16 cellular contexts compared by ENCODE assay signal in genomic region chr21:38228115-38228514, GRCh38. TPM values are rescaled to one million over a fixed set of nuclear protein-coding genes. Genes with fewer than 3 reads are reported as not detected.
DNase-seq lines count a peak whose midpoint lies in the region; ATAC-seq, FAIRE-seq and TF ChIP-seq lines count a peak whose summit lies in the region.
"Had no signal": no experiment of that assay in that cellular context is flagged by ENCODE, and none has a peak within 500 bp of the region (broad histone marks: within the 10 kb centered on the region; RNA-seq: fewer than 3 reads in every experiment).

No MANE protein-coding gene starts in this region.

- H3K4me1 ChIP-seq in lung (ENCODE audit: control insufficient read depth in 2 of 2, insufficient read depth in 2 of 2, low read length in 2 of 2) = peaks cover 0 to 1% of the 10 kb centered on the region in 2 donors
- H3K4me1 ChIP-seq in vagina = no peaks in the 10 kb centered on the region
- no peaks in the 10 kb centered on the region for H3K4me1 ChIP-seq in small intestine (ENCODE audit: control insufficient read depth in 2 of 2, insufficient read depth in 1 of 2, low read depth in 1 of 2, low read length in 1 of 2)
- H3K4me1 ChIP-seq: adrenal gland, gastroesophageal sphincter had no signal

- no peak overlapping the region for H3K27ac Mint-ChIP-seq in CD4-positive, alpha-beta T cell
- H3K27ac Mint-ChIP-seq: activated CD8-positive, alpha-beta T cell treated with anti-CD3 and anti-CD28 coated beads, Interleukin-2, amount 10 ng/mL, durations not matched to agents 7 days and 5 days had no signal

- CTCF ChIA-PET in CD4-positive, alpha-beta T cell (lab: Charles Lee) = no interaction called here

- POLR2A ChIA-PET in CD4-positive, alpha-beta T cell (lab: Charles Lee) = no interaction called here

- intact Hi-C loops in CD4-positive, alpha-beta T cell (cut with DNase I, micrococcal nuclease) = no loop called here
- intact Hi-C loops in vagina (cut with DNase I) = no loop called here

- 53 to 76% methylated on average over 6 of the region's 6 CpGs for WGBS in lung, 2 donors
- WGBS in small intestine, 3 donors = 35 to 60% (median 37%) methylated on average over 6 of the region's 6 CpGs

- TF ChIP-seq CTCF in epithelial cell of esophagus (IDR thresholded peaks at IDR 0.05; ENCODE audit: insufficient read depth, low read depth, low read length, missing control alignments) (no peak), lung (IDR thresholded peaks at IDR 0.05; ENCODE audit: control extremely low read depth, extremely low read depth) (no peak), vagina (IDR thresholded peaks at IDR 0.05) (no peak)
- no peak for TF ChIP-seq CTCF in CD4-positive, alpha-beta T cell (IDR thresholded peaks at IDR 0.05)

- H3K4me1 Mint-ChIP-seq in CD4-positive, alpha-beta T cell (ENCODE audit: low read depth) = no peaks in the 10 kb centered on the region

- no peak overlapping the region for H3K4me3 ChIP-seq in epithelial cell of esophagus (ENCODE audit: low read length)
- H3K4me3 ChIP-seq in lung = no peak overlapping the region
- H3K4me3 ChIP-seq in vagina = no peak overlapping the region
- H3K4me3 ChIP-seq in small intestine (ENCODE audit: low read depth in 1 of 2, low read length in 2 of 2) = no peak overlapping the region
- H3K4me3 ChIP-seq: adrenal gland, gastroesophageal sphincter, SK-N-MC had no signal

- FAIRE-seq in GM12892 (lab: Jason Lieb, UNC) (no peak), small intestine (lab: Jason Lieb, UNC) (no peak)

- H3K36me3 Mint-ChIP-seq in CD4-positive, alpha-beta T cell (ENCODE audit: low read depth) = peaks cover 6% of the 10 kb centered on the region

- H3K27ac ChIP-seq in lung (ENCODE audit: low read depth in 1 of 2, low read length in 1 of 2) (peak overlapping the region in 1 of 2 donors; percentile 45), vagina (no peak overlapping the region), small intestine (ENCODE audit: low read depth in 1 of 2, low read length in 1 of 2) (no peak overlapping the region)
- H3K27ac ChIP-seq in CD4-positive, alpha-beta T cell (ENCODE audit: low read depth, low read length) = no peak overlapping the region
- H3K27ac ChIP-seq: adrenal gland, gastroesophageal sphincter, SK-N-MC had no signal

- H3K9me3 Mint-ChIP-seq in CD4-positive, alpha-beta T cell = peaks cover 18% of the 10 kb centered on the region

- H3K36me3 ChIP-seq in lung (ENCODE audit: control insufficient read depth in 2 of 2, insufficient read depth in 2 of 2, low read length in 2 of 2) = no peaks in the 10 kb centered on the region
- H3K36me3 ChIP-seq in vagina = no peaks in the 10 kb centered on the region
- no peaks in the 10 kb centered on the region for H3K36me3 ChIP-seq in small intestine (ENCODE audit: control insufficient read depth in 2 of 2, insufficient read depth in 2 of 2, low read length in 2 of 2)
- H3K36me3 ChIP-seq: adrenal gland, gastroesophageal sphincter had no signal

- H3K27me3 ChIP-seq in lung (ENCODE audit: control insufficient read depth, insufficient read depth) (no peaks in the 10 kb centered on the region), vagina (no peaks in the 10 kb centered on the region), small intestine (ENCODE audit: control insufficient read depth in 2 of 2, insufficient read depth in 2 of 2, low read length in 2 of 2) (no peaks in the 10 kb centered on the region)
- H3K27me3 ChIP-seq in CD4-positive, alpha-beta T cell (ENCODE audit: control insufficient read depth, insufficient read depth, low read length) = no peaks in the 10 kb centered on the region
- H3K27me3 ChIP-seq: adrenal gland, gastroesophageal sphincter had no signal

- no peak for ATAC-seq in lung (ENCODE audit: insufficient read depth, low FRiP score)
- ATAC-seq in CD4-positive, alpha-beta T cell (ENCODE audit: poor library complexity) = no peak
- ATAC-seq: activated CD8-positive, alpha-beta T cell treated with anti-CD3 and anti-CD28 coated beads, Interleukin-2, amount 10 ng/mL, durations not matched to agents 7 days and 5 days; gastroesophageal sphincter had no signal

- DNase-seq in COLO668 (lab: John Stamatoyannopoulos, UW; ENCODE audit: unreplicated experiment) = peak; percentile 38
- peak; percentile 84 for DNase-seq in NCI-H2029 (lab: John Stamatoyannopoulos, UW)
- peak; percentile 81 for DNase-seq in epithelial cell of esophagus (ENCODE audit: low read depth)
- peak; percentile 43 for DNase-seq in lung (ENCODE audit: low spot score)
- DNase-seq in GM12892 (ENCODE audit: insufficient read length) = no peak
- DNase-seq in CD4-positive, alpha-beta T cell = no peak
- DNase-seq in vagina (ENCODE audit: extremely low spot score in 2 of 2) = no peak
- DNase-seq in small intestine = no peak
- DNase-seq: activated CD8-positive, alpha-beta T cell treated with anti-CD3 and anti-CD28 coated beads, Interleukin-2, amount 10 ng/mL, durations not matched to agents 7 days and 5 days; adrenal gland; GDM1; islet precursor cell; NCI-H226; occipital lobe had no signal

- H3K27me3 Mint-ChIP-seq in CD4-positive, alpha-beta T cell = no peaks in the 10 kb centered on the region

- no peak overlapping the region for H3K4me3 Mint-ChIP-seq in CD4-positive, alpha-beta T cell
- H3K4me3 Mint-ChIP-seq: activated CD8-positive, alpha-beta T cell treated with anti-CD3 and anti-CD28 coated beads, Interleukin-2, amount 10 ng/mL, durations not matched to agents 7 days and 5 days had no signal

- no peak for TF ChIP-seq POLR2A in GM12892 (IDR thresholded peaks at IDR 0.05; ENCODE audit: low read depth, low read length)
- no peak for TF ChIP-seq POLR2A in vagina (IDR thresholded peaks at IDR 0.05)

- H3K9me3 ChIP-seq in lung (ENCODE audit: control insufficient read depth in 2 of 2, insufficient read depth in 1 of 2, low read length in 1 of 2) (peaks cover 11 to 12% of the 10 kb centered on the region in 2 donors), vagina (peaks cover 26% of the 10 kb centered on the region), small intestine (ENCODE audit: control insufficient read depth, low read depth) (peaks cover 2% of the 10 kb centered on the region)
- H3K9me3 ChIP-seq in CD4-positive, alpha-beta T cell (ENCODE audit: control insufficient read depth, low read length) = peaks cover 64% of the 10 kb centered on the region

RNA-seq across cellular contexts. Expression of gene KCNJ15, which starts 28.7 kb away (rescaled TPM):
- 10 to 100 TPM; 76.4 to 79.1 TPM for total RNA-seq in lung
- polyA plus RNA-seq in lung = 10 to 100 TPM; 28.2 to 46.7 TPM
- polyA plus RNA-seq in GM12892 (2012; ENCODE audit: missing spikeins) = 0.57 TPM
- total RNA-seq in CD4-positive, alpha-beta T cell = under 1 TPM in 1 of 2 experiments, not detected in 1; 0.19 TPM
- 12.3 TPM for total RNA-seq in vagina
- polyA plus RNA-seq in small intestine = 1 to 10 TPM in 1 of 3 donors, under 1 TPM in 2; 0.12 to 1.1 (median 0.22) TPM
- total RNA-seq: activated CD8-positive, alpha-beta T cell treated with anti-CD3 and anti-CD28 coated beads, Interleukin-2, amount 10 ng/mL, durations not matched to agents 7 days and 5 days had no signal

Comparison
In these comparisons a context has a peak if more than half of its experiments do, and no peak if none do; other contexts are left out.
1. DNase-seq: peak in COLO668 (single experiment), NCI-H2029 (single experiment), epithelial cell of esophagus (single experiment) and lung (single experiment); none in GM12892 (single experiment), CD4-positive, alpha-beta T cell (0 of 10), vagina (0 of 2) and small intestine (single experiment).
2. RNA of gene KCNJ15, which starts 28.7 kb away (total RNA-seq): 76.4 to 79.1 TPM in lung and 12.3 TPM in vagina (single experiment); 0.19 TPM in CD4-positive, alpha-beta T cell; every median in the first group is over 10 times any median in the second.